Comparison of ENCODE assay signal across 8 cellular contexts in genomic region chr15:73305331-73306211, GRCh38.
DNase-seq lines count a peak whose midpoint lies in the region; ATAC-seq and TF ChIP-seq lines count a peak whose summit lies in the region.

No MANE protein-coding gene starts in this region.

- H3K36me3 ChIP-seq in osteoblast (ENCODE audit: insufficient read depth, low read length): no peaks in the 10 kb centered on the region

- no peak overlapping the region for H3K27ac ChIP-seq in osteoblast (ENCODE audit: low read depth, low read length)

- TF ChIP-seq CTCF in fibroblast of mammary gland (conservative IDR thresholded peaks at IDR 0.05; ENCODE audit: control insufficient read depth, insufficient read depth, low read depth, low read length) (peak; percentile 65), osteoblast (IDR thresholded peaks at IDR 0.05; ENCODE audit: extremely low read depth, low read depth, low read length) (peak; percentile 78)

- DNase-seq in Right ventricle myocardium superior: no peak
- DNase-seq in cardiac septum (ENCODE audit: low spot score): no peak
- DNase-seq in NCI-H128 (lab: John Stamatoyannopoulos, UW; ENCODE audit: unreplicated experiment): peak; percentile 19
- peak; percentile 85 for DNase-seq in SK-MEL-5 (ENCODE audit: low read depth, low spot score)
- peak; percentile 70 for DNase-seq in fibroblast of mammary gland (ENCODE audit: low read depth)
- DNase-seq in osteoblast (ENCODE audit: insufficient read length, low spot score, missing footprints): peak; percentile 81
- no peak for DNase-seq in activated gamma-delta T cell (lab: John Stamatoyannopoulos, UW)

- intact Hi-C loops in Right ventricle myocardium superior (cut with DNase I) (loop anchor here (10.0 kb wide), 3 partner anchors 239 to 399 kb away; partner anchors contain the start of gene NPTN), cardiac septum (cut with DNase I) (loop anchor here (5.0 kb wide), 1 partner anchor 332 kb away; no protein-coding TSS in a partner anchor)

- no peaks in the 10 kb centered on the region for H3K9me3 ChIP-seq in osteoblast (ENCODE audit: low read depth, low read length)

- peak; percentile 88 for ATAC-seq in Right ventricle myocardium superior (ENCODE audit: poor library complexity)
- no peak for ATAC-seq in HG03469 (IDR thresholded peaks at IDR 0.05; ENCODE audit: unreplicated experiment)

- no peaks in the 10 kb centered on the region for H3K79me2 ChIP-seq in osteoblast (ENCODE audit: insufficient read depth, low read length)

- H3K27me3 ChIP-seq in osteoblast (ENCODE audit: insufficient read depth, low read length): no peaks in the 10 kb centered on the region

- H4K20me1 ChIP-seq in osteoblast (ENCODE audit: insufficient read depth, low read length): no peaks in the 10 kb centered on the region

- H3K4me1 ChIP-seq in osteoblast (ENCODE audit: insufficient read depth, low read length): no peaks in the 10 kb centered on the region

- H3K4me3 ChIP-seq in fibroblast of mammary gland (ENCODE audit: control insufficient read depth, low read depth, low read length) (no peak overlapping the region), osteoblast (ENCODE audit: insufficient read depth, low read length) (no peak overlapping the region)

- H2AFZ ChIP-seq in osteoblast (ENCODE audit: low read length): no peak overlapping the region

- in situ Hi-C loops in SK-MEL-5 (cut with HindIII; ENCODE audit: low pct_unique_long_range_greater_than_20kb, low sequenced_read_pairs): no loop called here

- no peak overlapping the region for H3K4me2 ChIP-seq in osteoblast (ENCODE audit: insufficient read depth, low read length)

Comparison
In these comparisons a context has a peak if more than half of its experiments do, and no peak if none do; other contexts are left out.
1. DNase-seq: peak in NCI-H128 (single experiment), SK-MEL-5 (single experiment), fibroblast of mammary gland (single experiment) and osteoblast (single experiment); none in Right ventricle myocardium superior (single experiment), cardiac septum (single experiment) and activated gamma-delta T cell (single experiment).